ENCODE assay signal across 13 cellular contexts in the genomic region with DNA sequence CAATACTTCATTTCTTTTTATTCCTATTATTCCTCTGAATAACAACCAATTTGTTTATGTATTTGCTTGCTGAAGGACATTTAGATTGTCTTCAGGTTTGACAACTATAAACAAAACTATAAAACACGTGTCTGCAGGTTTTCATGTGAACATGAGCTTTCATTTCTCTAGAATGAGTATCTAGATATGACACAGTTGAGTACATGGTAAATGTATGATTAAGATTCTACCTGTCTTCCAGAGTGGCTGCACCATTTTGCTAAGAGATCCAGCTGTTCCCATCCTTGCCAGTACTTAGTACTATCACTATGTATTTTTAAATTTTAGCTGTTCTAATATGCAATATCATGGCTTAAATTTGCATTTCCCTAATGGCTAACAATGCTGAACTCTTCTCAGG. TPM values are rescaled to one million over a fixed set of nuclear protein-coding genes. Genes with fewer than 3 reads are reported as not detected.
A peak's percentile ranks its signal among the peaks of the same experiment; 100 is the strongest.
DNase-seq lines count a peak whose midpoint lies in the region; ATAC-seq and TF ChIP-seq lines count a peak whose summit lies in the region.
"Had no signal": no experiment of that assay in that cellular context is flagged by ENCODE, and none has a peak within 500 bp of the region (broad histone marks: within the 10 kb centered on the region; RNA-seq: fewer than 3 reads in every experiment).

No MANE protein-coding gene starts in this region.

- DNase-seq in activated T-cell treated with anti-CD3 and anti-CD28 coated beads, Interleukin-2, amount 50 U/mL, for 72 hours = no peak
- DNase-seq in activated T-cell treated with anti-CD3 and anti-CD28 coated beads, Interleukin-2, amount 50 U/mL, for 1 hour = no peak
- DNase-seq in GM12865 (ENCODE audit: low read depth) (peak; percentile 15), HuH-7.5 (ENCODE audit: low spot score) (no peak), GM13976 (ENCODE audit: low spot score) (no peak)
- no peak for DNase-seq in stimulated activated naive CD4-positive, alpha-beta T cell treated with Interleukin-2 at 50 U/mL for 16 hours (lab: John Stamatoyannopoulos, UW)
- DNase-seq: AML-193, DMS53, HCEC 1CT, HFFc6 had no signal

- no peak overlapping the region for H3K4me3 ChIP-seq in GM12865 (ENCODE audit: low read depth, low read length)
- H3K4me3 ChIP-seq: BLaER1 had no signal

- H3K4me3 Mint-ChIP-seq in activated T-cell treated with anti-CD3 and anti-CD28 coated beads, Interleukin-2, amount 50 U/mL, for 72 hours = peak overlapping the region in 1 of 2 donors; percentile 41
- H3K4me3 Mint-ChIP-seq in activated T-helper 17 cell treated with anti-CD3 and anti-CD28 coated beads, Interleukin-2, amount 50 U/mL, for 72 hours = peak overlapping the region; percentile 27
- H3K4me3 Mint-ChIP-seq: HFFc6 had no signal

- in situ Hi-C loops in GM13976 (cut with MboI; ENCODE audit: low sequenced_read_pairs, unreplicated experiment) = no loop called here

- peak; percentile 65 to 82 for ATAC-seq in activated T-cell treated with anti-CD3 and anti-CD28 coated beads, Interleukin-2, amount 50 U/mL, for 72 hours (replicated peaks in 1 of 2)
- peak; percentile 73 for ATAC-seq in activated T-helper 17 cell treated with anti-CD3 and anti-CD28 coated beads, Interleukin-2, amount 50 U/mL, for 72 hours (replicated peaks)
- ATAC-seq: HepG2 had no signal

- H3K27me3 Mint-ChIP-seq in activated T-cell treated with anti-CD3 and anti-CD28 coated beads, Interleukin-2, amount 50 U/mL, for 72 hours (ENCODE audit: low read depth) = no peaks in the 10 kb centered on the region
- no peaks in the 10 kb centered on the region for H3K27me3 Mint-ChIP-seq in activated T-helper 17 cell treated with anti-CD3 and anti-CD28 coated beads, Interleukin-2, amount 50 U/mL, for 72 hours

- peak overlapping the region; percentile 92 for H3K27ac Mint-ChIP-seq in activated T-cell treated with anti-CD3 and anti-CD28 coated beads, Interleukin-2, amount 50 U/mL, for 72 hours
- no peak overlapping the region for H3K27ac Mint-ChIP-seq in activated T-helper 17 cell treated with anti-CD3 and anti-CD28 coated beads, Interleukin-2, amount 50 U/mL, for 72 hours
- H3K27ac Mint-ChIP-seq: HFFc6 had no signal

- H3K4me1 Mint-ChIP-seq in activated T-cell treated with anti-CD3 and anti-CD28 coated beads, Interleukin-2, amount 50 U/mL, for 72 hours (ENCODE audit: low read depth) = peaks cover 76% of the 10 kb centered on the region
- H3K4me1 Mint-ChIP-seq in activated T-helper 17 cell treated with anti-CD3 and anti-CD28 coated beads, Interleukin-2, amount 50 U/mL, for 72 hours = peaks cover 45% of the 10 kb centered on the region

- H3K36me3 Mint-ChIP-seq in activated T-cell treated with anti-CD3 and anti-CD28 coated beads, Interleukin-2, amount 50 U/mL, for 72 hours (ENCODE audit: insufficient read depth in 2 of 2) = peaks cover 11 to 32% of the 10 kb centered on the region in 2 donors
- H3K36me3 Mint-ChIP-seq in activated T-helper 17 cell treated with anti-CD3 and anti-CD28 coated beads, Interleukin-2, amount 50 U/mL, for 72 hours (ENCODE audit: low read depth) = peaks cover 62% of the 10 kb centered on the region

- peaks cover 4 to 6% of the 10 kb centered on the region in 2 donors for H3K9me3 Mint-ChIP-seq in activated T-cell treated with anti-CD3 and anti-CD28 coated beads, Interleukin-2, amount 50 U/mL, for 72 hours
- no peaks in the 10 kb centered on the region for H3K9me3 Mint-ChIP-seq in activated T-helper 17 cell treated with anti-CD3 and anti-CD28 coated beads, Interleukin-2, amount 50 U/mL, for 72 hours
- H3K9me3 Mint-ChIP-seq: HFFc6 had no signal

- no peak for TF ChIP-seq CTCF in GM12865 (IDR thresholded peaks at IDR 0.05; ENCODE audit: insufficient read depth, low read depth, low read length, missing control alignments)
- TF ChIP-seq CTCF in GM13976 (IDR thresholded peaks at IDR 0.05; ENCODE audit: borderline replicate concordance, control extremely low read depth, extremely low read depth, insufficient read depth, missing control alignments) = no peak

RNA-seq across cellular contexts. Expression of a gene that starts 10.1 kb away (rescaled TPM):
- total RNA-seq in activated T-cell treated with anti-CD3 and anti-CD28 coated beads, Interleukin-2, amount 50 U/mL, for 72 hours = 10 to 100 TPM; 90.8 to 99.2 TPM
- total RNA-seq in activated T-helper 17 cell treated with anti-CD3 and anti-CD28 coated beads, Interleukin-2, amount 50 U/mL, for 72 hours = 10 to 100 TPM; 61.2 to 98.8 TPM

RNA-seq across cellular contexts. Expression of a gene that starts 30.0 kb away (rescaled TPM):
- 10 to 100 TPM; 47.8 to 57.9 TPM for total RNA-seq in activated T-cell treated with anti-CD3 and anti-CD28 coated beads, Interleukin-2, amount 50 U/mL, for 72 hours
- 10 to 100 TPM; 53.9 to 97.4 TPM for total RNA-seq in activated T-helper 17 cell treated with anti-CD3 and anti-CD28 coated beads, Interleukin-2, amount 50 U/mL, for 72 hours
